ENCODE assay signal across 36 cellular contexts in the genomic region with DNA sequence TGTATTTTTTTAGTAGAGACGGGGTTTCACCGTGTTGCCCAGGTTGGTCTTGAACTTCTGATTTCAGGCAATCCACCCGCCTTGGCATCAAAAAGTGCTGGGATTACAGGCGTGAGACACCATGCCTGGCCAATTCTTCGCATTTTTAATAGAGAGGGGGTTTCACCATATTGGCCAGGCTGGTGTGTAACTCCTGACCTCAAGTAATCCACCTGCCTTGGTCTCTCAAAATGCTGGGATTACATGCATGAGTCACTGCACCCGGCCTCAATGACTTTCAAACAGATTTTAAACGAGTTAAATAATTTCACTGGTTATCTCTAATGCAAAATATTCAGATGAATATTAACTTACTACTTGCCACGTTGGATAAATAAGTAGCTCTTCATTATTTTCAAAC. TPM values are rescaled to one million over a fixed set of nuclear protein-coding genes. Genes with fewer than 3 reads are reported as not detected.
"Had no signal": no experiment of that assay in that cellular context is flagged by ENCODE, and none has a peak within 500 bp of the region (broad histone marks: within the 10 kb centered on the region; RNA-seq: fewer than 3 reads in every experiment).

No MANE protein-coding gene starts in this region.

- H3K27ac ChIP-seq: KMS-11 had no signal

- H3K9ac ChIP-seq: KMS-11 had no signal

- H3K27me3 ChIP-seq: MG63 had no signal

- H3K4me2 ChIP-seq: KMS-11 had no signal

- H3K4me3 ChIP-seq: MG63 had no signal

- DNase-seq: Karpas-422, Kasumi-1, KG1, MG63, MM.1S, MV-4-11, NCI-H1048, NCI-H1092, NCI-H1092 treated with DMSO at 0.1 percent for 48 hours, NCI-H1105, NCI-H1105 treated with DMSO at 0.1 percent for 48 hours, NCI-H1417, NCI-H1417 treated with DMSO at 0.1 percent for 48 hours, NCI-H1436, NCI-H1436 treated with DMSO at 0.1 percent for 48 hours, NCI-H146, NCI-H1694, NCI-H1694 treated with DMSO at 0.1 percent for 48 hours, NCI-H187, NCI-H187 treated with DMSO at 0.1 percent for 48 hours, NCI-H1930, NCI-H2029, NCI-H2029 treated with DMSO at 0.1 percent for 48 hours, NCI-H2081, NCI-H2081 treated with DMSO at 0.1 percent for 48 hours, NCI-H2171, NCI-H2171 treated with DMSO at 0.1 percent for 48 hours, NCI-H2227 treated with DMSO at 0.1 percent for 48 hours, NCI-H226, NCI-H345, NCI-H446, NCI-H446 treated with DMSO at 0.1 percent for 48 hours, NCI-H510A, NCI-H510A treated with DMSO at 0.1 percent for 48 hours had no signal

- H3K36me3 ChIP-seq: MG63 had no signal

- H3K9me3 ChIP-seq: MG63 had no signal

RNA-seq across cellular contexts. Expression of gene STEAP4, which starts 37.6 kb away (rescaled TPM):
- total RNA-seq: MCF 10A had no signal
